In genomic region chr7:99607548-99607947, GRCh38 we compare ENCODE assay signal across 31 cellular contexts. TPM values are rescaled to one million over a fixed set of nuclear protein-coding genes. Genes with fewer than 3 reads are reported as not detected.
"Had no signal": no experiment of that assay in that cellular context is flagged by ENCODE, and none has a peak within 500 bp of the region (broad histone marks: within the 10 kb centered on the region; RNA-seq: fewer than 3 reads in every experiment).

No MANE protein-coding gene starts in this region.

- DNase-seq: activated B cell treated with CpG ODN at 0.5 μM for 24 hours; activated CD4-positive, alpha-beta memory T cell treated with anti-CD3 and anti-CD28 coated beads for 36 hours; activated CD4-positive, alpha-beta T cell treated with anti-CD3 and anti-CD28 coated beads for 4 hours; activated CD4-positive, alpha-beta T cell treated with anti-CD3 and anti-CD28 coated beads, Interleukin-2, amount 10 ng/mL, durations not matched to agents 24 days and 14 days; activated CD4-positive, alpha-beta T cell treated with anti-CD3 and anti-CD28 coated beads, Interleukin-2, amount 50 U/mL, for 1 hour; activated CD4-positive, alpha-beta T cell treated with anti-CD3 and anti-CD28 coated beads, Interleukin-2, amount 50 U/mL, for 4 hours; activated CD4-positive, CD25-positive, alpha-beta regulatory T cell treated with anti-CD3 and anti-CD28 coated beads, Interleukin-2, amount 50 U/mL, for 72 hours; activated CD8-positive, alpha-beta memory T cell treated with anti-CD3 and anti-CD28 coated beads, Interleukin-2, amount 50 U/mL, for 4 hours; activated CD8-positive, alpha-beta T cell treated with anti-CD3 and anti-CD28 coated beads for 36 hours; activated effector memory CD4-positive, alpha-beta T cell treated with anti-CD3 and anti-CD28 coated beads, Interleukin-2, amount 50 U/mL, for 16 hours; activated gamma-delta T cell treated with Interleukin-2 at 50 U/mL for 16 hours; activated naive CD4-positive, alpha-beta T cell; activated naive CD4-positive, alpha-beta T cell treated with anti-CD3 and anti-CD28 coated beads for 36 hours; activated naive CD8-positive, alpha-beta T cell treated with anti-CD3 and anti-CD28 coated beads, Interleukin-2, amount 10 ng/mL, durations not matched to agents 7 days and 5 days; activated T-cell treated with anti-CD3 and anti-CD28 coated beads for 4 hours; activated T-cell treated with anti-CD3 and anti-CD28 coated beads, Interleukin-2, amount 50 U/mL, for 1 hour; activated T-cell treated with anti-CD3 and anti-CD28 coated beads, Interleukin-2, amount 50 U/mL, for 4 hours; activated T-cell treated with anti-CD3 and anti-CD28 coated beads, Interleukin-2, amount 50 U/mL, for 72 hours; amniotic stem cell; aorta; body of pancreas; brain microvascular endothelial cell; central memory CD4-positive, alpha-beta T cell; T-cell; T-helper 2 cell; T-helper 9 cell had no signal

- ATAC-seq: activated CD8-positive, alpha-beta T cell treated with anti-CD3 and anti-CD28 coated beads for 36 hours; activated T-cell treated with anti-CD3 and anti-CD28 coated beads, Interleukin-2, amount 50 U/mL, for 4 hours; activated T-cell treated with anti-CD3 and anti-CD28 coated beads, Interleukin-2, amount 50 U/mL, for 72 hours; activated T-helper 17 cell treated with anti-CD3 and anti-CD28 coated beads, Interleukin-2, amount 50 U/mL, for 72 hours; body of pancreas; T-cell had no signal

- H3K9me3 ChIP-seq: adrenal gland, body of pancreas, breast epithelium had no signal

- H3K36me3 ChIP-seq: adrenal gland, brain microvascular endothelial cell, breast epithelium had no signal

- H3K4me3 ChIP-seq: adrenal gland, body of pancreas, breast epithelium had no signal

- H3K4me1 ChIP-seq: adrenal gland, body of pancreas, breast epithelium had no signal

- H3K27ac ChIP-seq: adrenal gland, body of pancreas, brain microvascular endothelial cell, breast epithelium, VCaP had no signal

- H3K27me3 ChIP-seq: adrenal gland, body of pancreas, brain microvascular endothelial cell, breast epithelium had no signal

RNA-seq across cellular contexts. Expression of gene TMEM225B, which starts 9.5 kb away (rescaled TPM):
- total RNA-seq: cardiac septum had no signal
